ENCODE assay signal across 1 cellular context in genomic region chr17:81394831-81395599, GRCh38.
TF ChIP-seq lines count a peak whose summit lies in the region.

Gene BAHCC1, plus strand, starts transcription at chr17:81395457. Its CDS starts 4,283 bp downstream, at chr17:81399740.

TF ChIP-seq in HepG2, 621 proteins besides CTCF, POLR2A, EP300 and RAD21 (continued from another document and continues in another):
- peak; percentile 92 for TF ChIP-seq ZGPAT (CRISPR knock-in tag; IDR thresholded peaks at IDR 0.05)
- TF ChIP-seq SOX13 (IDR thresholded peaks at IDR 0.05): peak; percentile 14; the same call in 1 of the 2 replicates
- peak in 1 of 2 experiments; percentile 68; a peak in 1 of 4 replicates for TF ChIP-seq SOX13 (CRISPR knock-in tag; conservative IDR thresholded peaks at IDR 0.05 in 1 of 2, IDR thresholded peaks at IDR 0.05 in 1 of 2)
- no peak for TF ChIP-seq SNAI1 (CRISPR knock-in tag; IDR thresholded peaks at IDR 0.05; ENCODE audit: borderline replicate concordance)
- no peak for TF ChIP-seq TERF1 (CRISPR knock-in tag; IDR thresholded peaks at IDR 0.05)
- TF ChIP-seq SNAPC4 (CRISPR knock-in tag; IDR thresholded peaks at IDR 0.05): peak; percentile 96
- TF ChIP-seq MYNN (CRISPR knock-in tag; IDR thresholded peaks at IDR 0.05; ENCODE audit: low read depth): no peak
- TF ChIP-seq ZBTB39 (CRISPR knock-in tag; IDR thresholded peaks at IDR 0.05): no peak
- no peak for TF ChIP-seq GPBP1L1 (CRISPR knock-in tag; IDR thresholded peaks at IDR 0.05)
- TF ChIP-seq TIGD3 (CRISPR knock-in tag; IDR thresholded peaks at IDR 0.05; ENCODE audit: borderline replicate concordance): peak; percentile 75; the same call in 1 of the 2 replicates
- no peak for TF ChIP-seq ZNF543 (CRISPR knock-in tag; IDR thresholded peaks at IDR 0.05)
- no peak for TF ChIP-seq ZNF574 (CRISPR knock-in tag; IDR thresholded peaks at IDR 0.05)
- TF ChIP-seq KMT2A (CRISPR knock-in tag; IDR thresholded peaks at IDR 0.05): peak; percentile 90
- no peak for TF ChIP-seq NR1H2 (CRISPR knock-in tag; IDR thresholded peaks at IDR 0.05; ENCODE audit: borderline replicate concordance, low read depth)
- TF ChIP-seq HOXA5 (CRISPR knock-in tag; IDR thresholded peaks at IDR 0.05): peak; percentile 47; the same call in 1 of the 2 replicates
- TF ChIP-seq ATAD3A (CRISPR knock-in tag; IDR thresholded peaks at IDR 0.05): no peak
- no peak for TF ChIP-seq RARG (CRISPR knock-in tag; IDR thresholded peaks at IDR 0.05; ENCODE audit: low read depth)
- TF ChIP-seq ZBTB43 (CRISPR knock-in tag; conservative IDR thresholded peaks at IDR 0.05): peak; percentile 80; the same call in 1 of the 2 replicates
- no peak for TF ChIP-seq KDM1A (CRISPR knock-in tag; IDR thresholded peaks at IDR 0.05)
- TF ChIP-seq KDM2A (CRISPR knock-in tag; IDR thresholded peaks at IDR 0.05; ENCODE audit: borderline replicate concordance, low read depth): peak; percentile 94
- TF ChIP-seq ISX (CRISPR knock-in tag; conservative IDR thresholded peaks at IDR 0.05): no peak
- peak; percentile 67; the same call in 1 of the 2 replicates for TF ChIP-seq SP4 (CRISPR knock-in tag; IDR thresholded peaks at IDR 0.05)
- peak; percentile 78; the same call in 1 of the 3 replicates for TF ChIP-seq MXI1 (IDR thresholded peaks at IDR 0.05; ENCODE audit: borderline replicate concordance, low read depth, low read length)
- TF ChIP-seq ZNF770 (CRISPR knock-in tag; IDR thresholded peaks at IDR 0.05): no peak
- peak; percentile 100 for TF ChIP-seq SAP130 (CRISPR knock-in tag; IDR thresholded peaks at IDR 0.05; ENCODE audit: low read depth)
- peak; percentile 86 for TF ChIP-seq FOXA3 (CRISPR knock-in tag; IDR thresholded peaks at IDR 0.05)
- no peak for TF ChIP-seq KDM5A (IDR thresholded peaks at IDR 0.05; ENCODE audit: borderline replicate concordance, low read length)
- peak; percentile 88 for TF ChIP-seq ZNF343 (CRISPR knock-in tag; IDR thresholded peaks at IDR 0.05)
- TF ChIP-seq UBTF (CRISPR knock-in tag; IDR thresholded peaks at IDR 0.05): peak; percentile 56
- peak; percentile 68 for TF ChIP-seq ZNF230 (CRISPR knock-in tag; IDR thresholded peaks at IDR 0.05)
- TF ChIP-seq ATM (IDR thresholded peaks at IDR 0.05; ENCODE audit: borderline replicate concordance): no peak
- TF ChIP-seq MTF2 (CRISPR knock-in tag; IDR thresholded peaks at IDR 0.05; ENCODE audit: borderline replicate concordance): no peak
- TF ChIP-seq ZNF382 (CRISPR knock-in tag; IDR thresholded peaks at IDR 0.05; ENCODE audit: borderline replicate concordance): no peak
- peak; percentile 43; the same call in 1 of the 2 replicates for TF ChIP-seq HMG20B (CRISPR knock-in tag; conservative IDR thresholded peaks at IDR 0.05)
